8 cellular contexts compared by ENCODE assay signal in the genomic region with DNA sequence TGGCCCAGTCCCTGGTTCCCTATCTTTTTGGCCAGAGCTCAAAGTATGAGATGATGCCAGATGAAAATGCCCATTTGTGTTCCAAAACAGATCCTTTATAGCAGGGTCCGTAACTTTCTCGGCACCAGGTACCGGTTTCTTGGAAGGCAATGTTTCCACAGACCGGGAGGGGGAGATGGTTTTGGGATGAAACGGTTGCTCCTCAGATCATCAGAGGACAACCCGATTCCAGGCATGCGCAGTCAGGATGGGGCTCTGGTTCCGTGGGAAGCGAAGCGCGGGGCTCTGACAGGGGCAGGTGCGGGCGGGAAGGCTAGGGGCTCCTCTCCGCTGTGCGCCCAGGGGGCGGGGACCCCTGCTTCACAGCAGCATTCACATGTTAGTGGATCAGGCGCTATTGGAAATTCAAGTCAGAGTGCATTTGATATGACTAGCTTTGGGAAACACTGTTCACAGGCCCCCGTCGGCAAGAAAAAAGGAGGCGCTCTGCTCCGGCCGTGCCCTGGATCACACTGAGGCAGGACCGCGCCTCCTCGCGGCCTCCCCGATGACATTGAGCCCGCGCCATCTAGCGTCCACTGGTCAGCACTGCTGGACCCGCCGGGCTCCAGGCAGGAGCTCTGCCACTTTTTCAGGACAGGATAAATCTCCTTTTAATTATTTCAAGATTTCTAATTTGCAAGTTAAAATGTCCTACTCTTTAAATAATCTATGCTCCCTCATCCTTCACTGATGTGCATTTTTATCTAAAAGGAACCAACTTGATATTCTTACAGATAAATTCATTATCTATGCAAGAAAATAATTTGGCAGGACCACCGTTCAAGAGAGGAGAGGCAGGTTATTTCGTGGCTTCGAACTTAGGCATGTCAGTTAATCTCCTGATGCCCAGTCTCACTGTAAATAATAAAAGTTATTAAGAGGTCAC.
DNase-seq lines count a peak whose midpoint lies in the region; ATAC-seq lines count a peak whose summit lies in the region.

No MANE protein-coding gene starts in this region.

- peak; percentile 88 for DNase-seq in AG08396 (ENCODE audit: low spot score)
- DNase-seq in NCI-H1092 treated with DMSO at 0.1 percent for 48 hours (lab: John Stamatoyannopoulos, UW), result peak; percentile 42
- peak; percentile 70 for DNase-seq in activated CD4-positive, CD25-positive, alpha-beta regulatory T cell treated with anti-CD3 and anti-CD28 coated beads, Interleukin-2, amount 50 U/mL, for 72 hours
- peak; percentile 87 for DNase-seq in cerebellar cortex (ENCODE audit: low spot score)
- DNase-seq in islet precursor cell, result peak; percentile 92
- peak; percentile 67 for DNase-seq in stimulated activated CD4-positive, alpha-beta T cell treated with anti-CD3 and anti-CD28 coated beads, Interleukin-12 subunit alpha, Interleukin-12 subunit beta, amount 100 ng/mL, for 4 hours

- ATAC-seq in GM19351 (IDR thresholded peaks at IDR 0.05; ENCODE audit: unreplicated experiment) (peak; percentile 76), HG02588 (IDR thresholded peaks at IDR 0.05; ENCODE audit: unreplicated experiment) (no peak)

Comparison
In these comparisons a context has a peak if more than half of its experiments do, and no peak if none do; other contexts are left out.
1. DNase-seq: peak in every context shown above with its lines; median percentile 92 in islet precursor cell; 88 in AG08396; 87 in cerebellar cortex; 70 in activated CD4-positive, CD25-positive, alpha-beta regulatory T cell treated with anti-CD3 and anti-CD28 coated beads, Interleukin-2, amount 50 U/mL, for 72 hours; 67 in stimulated activated CD4-positive, alpha-beta T cell treated with anti-CD3 and anti-CD28 coated beads, Interleukin-12 subunit alpha, Interleukin-12 subunit beta, amount 100 ng/mL, for 4 hours; 42 in NCI-H1092 treated with DMSO at 0.1 percent for 48 hours.